10 cellular contexts compared by ENCODE assay signal in the genomic region with DNA sequence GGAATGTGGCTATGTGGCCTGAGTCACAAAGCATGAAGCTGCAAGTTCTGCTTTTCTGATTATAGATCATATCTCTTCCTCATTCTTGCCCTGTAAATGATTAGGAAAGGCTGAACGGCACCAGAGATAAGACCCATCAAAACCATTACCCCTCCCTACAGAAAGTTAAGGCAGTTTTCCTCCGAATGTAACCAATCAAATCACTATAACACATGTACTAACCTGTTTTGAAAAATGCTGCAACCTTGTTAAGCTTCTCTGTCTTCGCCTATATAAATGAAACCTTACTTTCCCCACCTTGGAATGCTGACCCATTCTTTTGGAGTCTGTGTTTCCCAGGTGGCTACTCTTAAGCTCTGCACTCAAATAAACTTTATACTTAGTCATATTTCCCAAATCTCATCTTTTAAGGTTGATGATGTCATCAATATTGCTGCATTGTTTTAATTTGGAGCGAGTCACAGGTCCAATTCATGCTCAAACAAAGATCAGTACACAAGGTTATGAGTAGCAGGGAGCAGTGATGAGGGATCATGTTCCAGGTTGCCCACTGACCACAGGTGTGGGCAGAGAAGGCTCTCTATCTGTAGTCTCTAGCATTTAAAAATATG.
DNase-seq lines count a peak whose midpoint lies in the region; ATAC-seq and TF ChIP-seq lines count a peak whose summit lies in the region.
"Had no signal": no experiment of that assay in that cellular context is flagged by ENCODE, and none has a peak within 500 bp of the region (broad histone marks: within the 10 kb centered on the region; RNA-seq: fewer than 3 reads in every experiment).

No MANE protein-coding gene starts in this region.

- H3K36me3 ChIP-seq in H7 (replicated peaks; ENCODE audit: control insufficient read depth, insufficient read depth, low read length): no peaks in the 10 kb centered on the region
- H3K36me3 ChIP-seq in effector memory CD4-positive, alpha-beta T cell (ENCODE audit: control insufficient read depth, insufficient read depth, low read length): no peaks in the 10 kb centered on the region

- no peaks in the 10 kb centered on the region for H3K36me3 Mint-ChIP-seq in type B pancreatic cell

- H3K4me1 Mint-ChIP-seq in type B pancreatic cell (ENCODE audit: unreplicated experiment): peaks cover 17% of the 10 kb centered on the region

- DNase-seq in M059J (ENCODE audit: low read depth): peak; percentile 55
- peak; percentile 8 for DNase-seq in fibroblast of gingiva (ENCODE audit: low read depth)
- DNase-seq in type B pancreatic cell (ENCODE audit: extremely low spot score, unreplicated experiment): no peak
- DNase-seq in stimulated activated CD4-positive, alpha-beta T cell treated with anti-CD3 and anti-CD28 coated beads, Interleukin-2, amount 100 ng/mL, for 48 hours: no peak
- no peak for DNase-seq in H7
- DNase-seq in effector memory CD4-positive, alpha-beta T cell: no peak
- DNase-seq: activated naive CD4-positive, alpha-beta T cell; erythroblast; NCI-H1436 treated with DMSO at 0.1 percent for 48 hours had no signal

- ATAC-seq in GM21515 (IDR thresholded peaks at IDR 0.05; ENCODE audit: unreplicated experiment): peak; percentile 44

- no peaks in the 10 kb centered on the region for H3K4me1 ChIP-seq in effector memory CD4-positive, alpha-beta T cell (ENCODE audit: control insufficient read depth, insufficient read depth, low read length, poor library complexity, severe bottlenecking)

- no peak for TF ChIP-seq CTCF in type B pancreatic cell (conservative IDR thresholded peaks at IDR 0.05)

- no peaks in the 10 kb centered on the region for H3K9me3 ChIP-seq in effector memory CD4-positive, alpha-beta T cell (ENCODE audit: control insufficient read depth, low read length)

- H3K4me3 Mint-ChIP-seq in type B pancreatic cell: no peak overlapping the region

- peak overlapping the region; percentile 46 for H3K27ac Mint-ChIP-seq in type B pancreatic cell

- H3K9me3 Mint-ChIP-seq in type B pancreatic cell: no peaks in the 10 kb centered on the region

- no peaks in the 10 kb centered on the region for H3K27me3 Mint-ChIP-seq in type B pancreatic cell

- no peak overlapping the region for H3K4me3 ChIP-seq in H7 (ENCODE audit: insufficient read depth, low read depth, low read length)
- H3K4me3 ChIP-seq in effector memory CD4-positive, alpha-beta T cell (ENCODE audit: insufficient read depth, low read depth, low read length, poor library complexity, severe bottlenecking): no peak overlapping the region

- H3K27me3 ChIP-seq in H7 (ENCODE audit: control insufficient read depth, insufficient read depth, low read length): no peaks in the 10 kb centered on the region
- no peaks in the 10 kb centered on the region for H3K27me3 ChIP-seq in effector memory CD4-positive, alpha-beta T cell (replicated peaks; ENCODE audit: control insufficient read depth, insufficient read depth, low read length, poor library complexity, severe bottlenecking)

- no peak overlapping the region for H3K27ac ChIP-seq in effector memory CD4-positive, alpha-beta T cell (ENCODE audit: insufficient read depth, low read length, poor library complexity, severe bottlenecking)

Comparison
In these comparisons a context has a peak if more than half of its experiments do, and no peak if none do; other contexts are left out.
1. DNase-seq: peak in M059J (single experiment) and fibroblast of gingiva (single experiment); none in type B pancreatic cell (single experiment), stimulated activated CD4-positive, alpha-beta T cell treated with anti-CD3 and anti-CD28 coated beads, Interleukin-2, amount 100 ng/mL, for 48 hours (0 of 2), H7 (single experiment) and effector memory CD4-positive, alpha-beta T cell (0 of 3).